In the genomic region with DNA sequence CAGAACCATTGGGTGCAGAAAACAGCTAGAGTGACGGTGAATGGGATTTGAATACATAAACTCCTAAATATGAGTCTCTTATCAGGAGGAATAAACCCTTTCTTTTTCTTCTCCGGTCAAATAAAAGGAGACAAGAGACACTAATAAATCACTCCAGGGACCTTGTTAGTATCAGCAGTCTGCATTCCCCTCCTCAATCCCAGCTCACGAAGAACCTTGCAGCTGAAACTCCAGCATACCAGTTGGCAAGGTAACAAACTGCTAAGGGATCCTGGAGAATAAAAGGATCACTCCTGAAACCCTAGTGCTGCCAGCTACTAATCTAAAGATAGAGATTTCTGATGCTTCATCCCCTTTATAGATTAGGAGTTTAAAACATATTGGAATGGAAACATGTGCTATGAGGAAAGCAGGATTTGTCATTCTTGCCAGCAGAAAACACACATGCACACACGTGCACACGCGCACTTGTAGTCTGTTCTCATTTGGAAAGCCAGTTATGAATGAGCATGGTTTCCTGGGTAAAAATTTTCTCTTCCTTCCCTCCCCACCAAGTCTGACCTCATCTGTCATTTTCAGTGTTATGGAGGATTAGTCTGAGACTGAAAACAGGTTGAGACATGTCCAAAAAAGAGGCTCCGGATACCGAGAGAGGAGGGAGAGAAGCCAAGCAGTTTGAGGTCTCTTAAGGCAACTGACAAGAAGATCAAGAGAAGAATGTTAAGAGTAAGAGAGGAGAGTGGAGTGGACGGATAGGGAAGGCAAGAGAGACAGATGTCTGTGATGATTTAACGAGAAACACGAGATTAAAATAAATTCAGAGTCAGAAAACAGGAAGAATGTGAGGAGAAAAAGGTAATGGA, we compare ENCODE assay signal across 1 cellular context.
TF ChIP-seq lines count a peak whose summit lies in the region.

No MANE protein-coding gene starts in this region.

TF ChIP-seq in HCT116, 20 proteins besides CTCF, POLR2A, EP300 and RAD21:
- TF ChIP-seq ZNF274 (IDR thresholded peaks at IDR 0.05; ENCODE audit: low read depth, low read length) (no peak), SP1 (IDR thresholded peaks at IDR 0.05; ENCODE audit: low read depth) (no peak), FOSL1 (IDR thresholded peaks at IDR 0.05; ENCODE audit: low read depth) (no peak), SRF (IDR thresholded peaks at IDR 0.05; ENCODE audit: low read depth) (no peak), YY1 (IDR thresholded peaks at IDR 0.05; ENCODE audit: extremely low read depth, insufficient replicate concordance, low read depth, low read length) (no peak), EGR1 (IDR thresholded peaks at IDR 0.05; ENCODE audit: low read depth) (no peak), CEBPB (IDR thresholded peaks at IDR 0.05; ENCODE audit: low read depth) (no peak), POLR2AphosphoS5 (IDR thresholded peaks at IDR 0.05; ENCODE audit: low read depth, low read length) (no peak), CBX3 (IDR thresholded peaks at IDR 0.05; ENCODE audit: low read depth) (no peak), EZH2 (IDR thresholded peaks at IDR 0.05) (no peak), EZH2phosphoT487 (IDR thresholded peaks at IDR 0.05; ENCODE audit: borderline replicate concordance) (no peak), ELF1 (IDR thresholded peaks at IDR 0.05; ENCODE audit: borderline replicate concordance, low read depth) (no peak), SIN3A (IDR thresholded peaks at IDR 0.05; ENCODE audit: low read depth) (no peak), TCF7L2 (IDR thresholded peaks at IDR 0.05; ENCODE audit: borderline replicate concordance, extremely low read depth, insufficient read depth, insufficient read length) (no peak), JUND (IDR thresholded peaks at IDR 0.05) (no peak), ZFX (IDR thresholded peaks at IDR 0.05) (no peak)
- TF ChIP-seq, protein P1, sequence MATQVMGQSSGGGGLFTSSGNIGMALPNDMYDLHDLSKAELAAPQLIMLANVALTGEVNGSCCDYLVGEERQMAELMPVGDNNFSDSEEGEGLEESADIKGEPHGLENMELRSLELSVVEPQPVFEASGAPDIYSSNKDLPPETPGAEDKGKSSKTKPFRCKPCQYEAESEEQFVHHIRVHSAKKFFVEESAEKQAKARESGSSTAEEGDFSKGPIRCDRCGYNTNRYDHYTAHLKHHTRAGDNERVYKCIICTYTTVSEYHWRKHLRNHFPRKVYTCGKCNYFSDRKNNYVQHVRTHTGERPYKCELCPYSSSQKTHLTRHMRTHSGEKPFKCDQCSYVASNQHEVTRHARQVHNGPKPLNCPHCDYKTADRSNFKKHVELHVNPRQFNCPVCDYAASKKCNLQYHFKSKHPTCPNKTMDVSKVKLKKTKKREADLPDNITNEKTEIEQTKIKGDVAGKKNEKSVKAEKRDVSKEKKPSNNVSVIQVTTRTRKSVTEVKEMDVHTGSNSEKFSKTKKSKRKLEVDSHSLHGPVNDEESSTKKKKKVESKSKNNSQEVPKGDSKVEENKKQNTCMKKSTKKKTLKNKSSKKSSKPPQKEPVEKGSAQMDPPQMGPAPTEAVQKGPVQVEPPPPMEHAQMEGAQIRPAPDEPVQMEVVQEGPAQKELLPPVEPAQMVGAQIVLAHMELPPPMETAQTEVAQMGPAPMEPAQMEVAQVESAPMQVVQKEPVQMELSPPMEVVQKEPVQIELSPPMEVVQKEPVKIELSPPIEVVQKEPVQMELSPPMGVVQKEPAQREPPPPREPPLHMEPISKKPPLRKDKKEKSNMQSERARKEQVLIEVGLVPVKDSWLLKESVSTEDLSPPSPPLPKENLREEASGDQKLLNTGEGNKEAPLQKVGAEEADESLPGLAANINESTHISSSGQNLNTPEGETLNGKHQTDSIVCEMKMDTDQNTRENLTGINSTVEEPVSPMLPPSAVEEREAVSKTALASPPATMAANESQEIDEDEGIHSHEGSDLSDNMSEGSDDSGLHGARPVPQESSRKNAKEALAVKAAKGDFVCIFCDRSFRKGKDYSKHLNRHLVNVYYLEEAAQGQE (IDR thresholded peaks at IDR 0.05; ENCODE audit: low read depth), result no peak
- TF ChIP-seq, protein P2, sequence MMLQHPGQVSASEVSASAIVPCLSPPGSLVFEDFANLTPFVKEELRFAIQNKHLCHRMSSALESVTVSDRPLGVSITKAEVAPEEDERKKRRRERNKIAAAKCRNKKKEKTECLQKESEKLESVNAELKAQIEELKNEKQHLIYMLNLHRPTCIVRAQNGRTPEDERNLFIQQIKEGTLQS (IDR thresholded peaks at IDR 0.05), result no peak
- TF ChIP-seq, protein P3, sequence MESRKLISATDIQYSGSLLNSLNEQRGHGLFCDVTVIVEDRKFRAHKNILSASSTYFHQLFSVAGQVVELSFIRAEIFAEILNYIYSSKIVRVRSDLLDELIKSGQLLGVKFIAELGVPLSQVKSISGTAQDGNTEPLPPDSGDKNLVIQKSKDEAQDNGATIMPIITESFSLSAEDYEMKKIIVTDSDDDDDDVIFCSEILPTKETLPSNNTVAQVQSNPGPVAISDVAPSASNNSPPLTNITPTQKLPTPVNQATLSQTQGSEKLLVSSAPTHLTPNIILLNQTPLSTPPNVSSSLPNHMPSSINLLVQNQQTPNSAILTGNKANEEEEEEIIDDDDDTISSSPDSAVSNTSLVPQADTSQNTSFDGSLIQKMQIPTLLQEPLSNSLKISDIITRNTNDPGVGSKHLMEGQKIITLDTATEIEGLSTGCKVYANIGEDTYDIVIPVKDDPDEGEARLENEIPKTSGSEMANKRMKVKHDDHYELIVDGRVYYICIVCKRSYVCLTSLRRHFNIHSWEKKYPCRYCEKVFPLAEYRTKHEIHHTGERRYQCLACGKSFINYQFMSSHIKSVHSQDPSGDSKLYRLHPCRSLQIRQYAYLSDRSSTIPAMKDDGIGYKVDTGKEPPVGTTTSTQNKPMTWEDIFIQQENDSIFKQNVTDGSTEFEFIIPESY (IDR thresholded peaks at IDR 0.05; ENCODE audit: extremely low read depth, insufficient replicate concordance, low read length), result no peak
- TF ChIP-seq, protein P4, sequence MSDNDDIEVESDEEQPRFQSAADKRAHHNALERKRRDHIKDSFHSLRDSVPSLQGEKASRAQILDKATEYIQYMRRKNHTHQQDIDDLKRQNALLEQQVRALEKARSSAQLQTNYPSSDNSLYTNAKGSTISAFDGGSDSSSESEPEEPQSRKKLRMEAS (IDR thresholded peaks at IDR 0.05), result no peak
